11 cellular contexts compared by ENCODE assay signal in the genomic region with DNA sequence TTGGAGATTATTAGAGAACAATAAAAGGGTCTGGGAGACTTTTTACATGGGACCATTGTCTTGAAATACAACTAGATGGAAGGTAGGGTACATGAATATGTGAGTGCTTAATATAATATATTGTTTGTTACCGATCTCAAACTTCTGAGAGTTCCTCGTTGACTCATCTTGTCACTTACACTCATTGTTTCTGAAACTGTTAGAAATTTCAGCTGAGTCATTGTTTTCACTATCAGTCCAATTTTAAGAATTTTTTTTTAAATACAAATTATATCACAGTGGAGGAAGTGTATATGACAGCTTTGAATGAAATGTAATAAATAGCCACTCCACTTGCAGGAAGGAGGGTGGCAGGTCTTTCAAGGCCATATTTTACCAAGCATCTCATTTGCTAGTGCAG.
DNase-seq lines count a peak whose midpoint lies in the region; ATAC-seq and TF ChIP-seq lines count a peak whose summit lies in the region.
"Had no signal": no experiment of that assay in that cellular context is flagged by ENCODE, and none has a peak within 500 bp of the region (broad histone marks: within the 10 kb centered on the region; RNA-seq: fewer than 3 reads in every experiment).

No MANE protein-coding gene starts in this region.

- WGBS in adrenal gland, 4 donors = 48 to 51% (median 49%) methylated on average over 2 of the region's 2 CpGs

- H3K27ac ChIP-seq in dorsolateral prefrontal cortex (peak overlapping the region in 17 of 59 donors; percentile 0 to 63 (median 24)), adrenal gland (no peak overlapping the region)
- H3K27ac ChIP-seq: hepatocyte had no signal

- H3K9me3 ChIP-seq in adrenal gland (replicated peaks in 1 of 3) = no peaks in the 10 kb centered on the region

- no peak for TF ChIP-seq CTCF in dorsolateral prefrontal cortex (IDR thresholded peaks at IDR 0.05 in 54 of 56, conservative IDR thresholded peaks at IDR 0.05 in 2 of 56; ENCODE audit: low read depth in 1 of 56, partially characterized antibody in 56 of 56)
- no peak for TF ChIP-seq CTCF in adrenal gland (IDR thresholded peaks at IDR 0.05)

- peak; percentile 91 for ATAC-seq in GM19351 (IDR thresholded peaks at IDR 0.05; ENCODE audit: unreplicated experiment)
- peak; percentile 88 for ATAC-seq in HG02870 (IDR thresholded peaks at IDR 0.05; ENCODE audit: unreplicated experiment)
- no peak for ATAC-seq in left cardiac atrium

- no peak for TF ChIP-seq POLR2A in adrenal gland (IDR thresholded peaks at IDR 0.05)

- no peaks in the 10 kb centered on the region for H3K4me1 ChIP-seq in adrenal gland (replicated peaks in 1 of 2)

- H3K36me3 ChIP-seq in adrenal gland (replicated peaks in 1 of 2) = no peaks in the 10 kb centered on the region

- peak; percentile 30 for DNase-seq in HT1080 (ENCODE audit: low read depth)
- DNase-seq in dorsolateral prefrontal cortex = no peak
- no peak for DNase-seq in adrenal gland
- DNase-seq in NCI-H2029 treated with DMSO at 0.1 percent for 48 hours (lab: John Stamatoyannopoulos, UW) = no peak
- DNase-seq in left cardiac atrium = no peak
- DNase-seq: KG1; stimulated activated CD4-positive, alpha-beta T cell treated with anti-CD3 and anti-CD28 coated beads, Interleukin-12 subunit alpha, Interleukin-12 subunit beta, amount 100 ng/mL, for 4 hours had no signal

- H3K27me3 ChIP-seq in dorsolateral prefrontal cortex (no peaks in the 10 kb centered on the region), adrenal gland (no peaks in the 10 kb centered on the region)
- H3K27me3 ChIP-seq: hepatocyte had no signal

- intact Hi-C loops in dorsolateral prefrontal cortex (cut with DNase I) = no loop called here
- intact Hi-C loops in adrenal gland (cut with DNase I) = no loop called here
- intact Hi-C loops in left cardiac atrium (cut with DNase I) = no loop called here

- H3K4me3 ChIP-seq in GM08714 (ENCODE audit: low read length) (peak overlapping the region; percentile 22; the same call in 1 of the 2 replicates), dorsolateral prefrontal cortex (no peak overlapping the region), adrenal gland (no peak overlapping the region)
- H3K4me3 ChIP-seq: hepatocyte had no signal

Comparison
In these comparisons a context has a peak if more than half of its experiments do, and no peak if none do; other contexts are left out.
1. ATAC-seq: peak in GM19351 (single experiment) and HG02870 (single experiment); none in left cardiac atrium (0 of 2).